In the genomic region with DNA sequence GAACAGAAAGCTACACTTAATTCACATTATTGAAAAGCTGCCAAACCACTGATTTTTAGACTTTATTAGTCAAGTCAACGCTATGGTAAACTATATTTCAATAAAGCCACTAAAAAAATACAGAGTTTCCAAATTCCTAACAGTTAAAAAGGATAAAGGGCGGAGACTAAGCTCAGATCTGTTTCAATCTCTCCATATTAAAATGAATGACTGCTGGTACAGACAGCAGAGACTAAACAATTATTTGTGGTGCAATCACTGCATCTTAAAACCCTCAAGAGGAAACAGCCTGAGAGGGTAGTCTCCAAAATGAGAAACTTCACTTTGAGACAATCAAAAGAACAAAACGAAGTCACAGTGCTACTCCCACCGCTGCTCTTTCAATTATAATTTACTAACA, we compare ENCODE assay signal across 8 cellular contexts. TPM values are rescaled to one million over a fixed set of nuclear protein-coding genes. Genes with fewer than 3 reads are reported as not detected.
A peak's percentile ranks its signal among the peaks of the same experiment; 100 is the strongest.
DNase-seq lines count a peak whose midpoint lies in the region; ATAC-seq, FAIRE-seq and TF ChIP-seq lines count a peak whose summit lies in the region.

No MANE protein-coding gene starts in this region.

- 5 to 16% (median 12%) methylated on average over 4 of the region's 4 CpGs for WGBS in adipose tissue, 3 donors
- under 1% methylated on average over 4 of the region's 4 CpGs for WGBS in HepG2 (ENCODE audit: low lambda C conversion rate)
- WGBS in transverse colon (ENCODE audit: low coverage in 1 of 2), 2 donors: 2 to 3% methylated on average over 4 of the region's 4 CpGs

- H3K4me1 ChIP-seq in HepG2 (ENCODE audit: insufficient read depth, low read length): peaks cover 63% of the 10 kb centered on the region
- peaks cover 24 to 54% (median 34%) of the 10 kb centered on the region in 4 donors for H3K4me1 ChIP-seq in transverse colon

- peak overlapping the region; percentile 93 for H3K27ac Mint-ChIP-seq in activated naive CD4-positive, alpha-beta T cell treated with anti-CD3 and anti-CD28 coated beads, Interleukin-2, amount 10 ng/mL, durations not matched to agents 7 days and 5 days

- DNase-seq in activated naive CD4-positive, alpha-beta T cell treated with anti-CD3 and anti-CD28 coated beads, Interleukin-2, amount 10 ng/mL, durations not matched to agents 7 days and 5 days: no peak
- DNase-seq in activated naive CD4-positive, alpha-beta T cell treated with anti-CD3 and anti-CD28 coated beads, Interleukin-2, amount 50 U/mL, for 16 hours: no peak
- no peak for DNase-seq in HepG2 (ENCODE audit: low spot score)
- DNase-seq in transverse colon: no peak
- no peak for DNase-seq in epidermal melanocyte (ENCODE audit: insufficient read length, low spot score)
- DNase-seq in KG1 (lab: John Stamatoyannopoulos, UW): no peak
- DNase-seq in NCI-H524 (lab: John Stamatoyannopoulos, UW): no peak

- no peak for FAIRE-seq in HepG2 (lab: Jason Lieb, UNC)

- peaks cover 33% of the 10 kb centered on the region for H4K20me1 ChIP-seq in HepG2 (ENCODE audit: insufficient read depth, low read length)

- TF ChIP-seq POLR2A in HepG2 (IDR thresholded peaks at IDR 0.05; ENCODE audit: insufficient read depth in 1 of 2, low read depth in 2 of 2, low read length in 2 of 2) (no peak), transverse colon (IDR thresholded peaks at IDR 0.05) (no peak)

- POLR2A ChIA-PET in HepG2 (lab: Yijun Ruan, JAX): interaction anchor here (4.5 kb wide), 1 partner anchor 10 kb away, joined by 35 read pairs; no protein-coding TSS in a partner anchor

- TF ChIP-seq EP300 in HepG2 (IDR thresholded peaks at IDR 0.05; ENCODE audit: low read depth in 2 of 2, low read length in 2 of 2): no peak
- TF ChIP-seq EP300 in HepG2 (CRISPR knock-in tag; IDR thresholded peaks at IDR 0.05; ENCODE audit: borderline replicate concordance): no peak
- no peak for TF ChIP-seq EP300 in transverse colon (IDR thresholded peaks at IDR 0.05; ENCODE audit: low read depth)

- no peaks in the 10 kb centered on the region for H3K36me3 ChIP-seq in HepG2 (replicated peaks in 1 of 2; ENCODE audit: control insufficient read depth in 1 of 2, insufficient read depth in 2 of 2, low read length in 2 of 2)
- no peaks in the 10 kb centered on the region for H3K36me3 ChIP-seq in transverse colon

- CTCF ChIA-PET in activated naive CD4-positive, alpha-beta T cell treated with anti-CD3 and anti-CD28 coated beads, Interleukin-2, amount 10 ng/mL, durations not matched to agents 7 days and 5 days (lab: Charles Lee): interaction anchor here (1.1 to 1.3 kb wide), 3 partner anchors 10 to 308 kb away, joined by 3 to 6 read pairs (median 5); no protein-coding TSS in a partner anchor
- CTCF ChIA-PET in HepG2 (lab: Yijun Ruan, JAX; ENCODE audit: low intra/inter-chr PET ratio, low total read pairs): no interaction called here

- peaks cover 52% of the 10 kb centered on the region for H3K4me1 Mint-ChIP-seq in activated naive CD4-positive, alpha-beta T cell treated with anti-CD3 and anti-CD28 coated beads, Interleukin-2, amount 10 ng/mL, durations not matched to agents 7 days and 5 days

- no peaks in the 10 kb centered on the region for H3K27me3 Mint-ChIP-seq in activated naive CD4-positive, alpha-beta T cell treated with anti-CD3 and anti-CD28 coated beads, Interleukin-2, amount 10 ng/mL, durations not matched to agents 7 days and 5 days

- H3K4me2 ChIP-seq in HepG2 (ENCODE audit: low read depth, low read length): peak overlapping the region; percentile 75

- intact Hi-C loops in HepG2 (cut with micrococcal nuclease; ENCODE audit: unreplicated experiment): loop anchor here (5.0 kb wide), 1 partner anchor 278 kb away; a partner anchor contains a TSS
- intact Hi-C loops in transverse colon (cut with DNase I; ENCODE audit: low total_unique reads): no loop called here

- in situ Hi-C loops in HepG2 (cut with HindIII; ENCODE audit: extremely low pct_ligation_motif_present, low pct_unique_long_range_greater_than_20kb) (no loop called here), transverse colon (cut with MboI; ENCODE audit: low pct_ligation_motif_present in 1 of 4, low pct_unique_long_range_greater_than_20kb in 1 of 4, low sequenced_read_pairs in 3 of 4) (loop anchor here in 2 of 4 donors (25.0 kb wide), 1 partner anchor 348 kb away; a partner anchor contains a TSS)

- H3K9me3 Mint-ChIP-seq in activated naive CD4-positive, alpha-beta T cell treated with anti-CD3 and anti-CD28 coated beads, Interleukin-2, amount 10 ng/mL, durations not matched to agents 7 days and 5 days: no peaks in the 10 kb centered on the region

- H3K79me2 ChIP-seq in HepG2 (ENCODE audit: insufficient read depth, low read length): peaks cover 58% of the 10 kb centered on the region

- no peaks in the 10 kb centered on the region for H3K27me3 ChIP-seq in HepG2 (ENCODE audit: control insufficient read depth in 1 of 2, insufficient read depth in 2 of 2, low read length in 2 of 2)
- no peaks in the 10 kb centered on the region for H3K27me3 ChIP-seq in transverse colon

- TSS peak; percentile 42 for BruUV-seq in HepG2 (replicated peaks; lab: Mats Ljungman, UMichigan)

- H3K9ac ChIP-seq in HepG2 (ENCODE audit: insufficient read depth, low read depth, low read length): peak overlapping the region; percentile 93

- no peak overlapping the region for H2AFZ ChIP-seq in HepG2 (ENCODE audit: low read length)

- no peak for TF ChIP-seq RAD21 in HepG2 (CRISPR knock-in tag; IDR thresholded peaks at IDR 0.05)

- peak overlapping the region; percentile 86 for H3K4me3 Mint-ChIP-seq in activated naive CD4-positive, alpha-beta T cell treated with anti-CD3 and anti-CD28 coated beads, Interleukin-2, amount 10 ng/mL, durations not matched to agents 7 days and 5 days

- H3K9me3 ChIP-seq in HepG2 (ENCODE audit: low read length): no peaks in the 10 kb centered on the region
- H3K9me3 ChIP-seq in transverse colon: no peaks in the 10 kb centered on the region

- ATAC-seq in HepG2: no peak

- H3K4me3 ChIP-seq in HepG2 (replicated peaks in 1 of 3; ENCODE audit: insufficient read depth in 1 of 3, low read depth in 2 of 3, low read length in 3 of 3) (peak overlapping the region; percentile 95 to 99 (median 95)), transverse colon (peak overlapping the region; percentile 68 to 83 (median 78))

- peak overlapping the region; percentile 90 for H3K27ac ChIP-seq in adipose tissue (ENCODE audit: low read depth, low read length)
- H3K27ac ChIP-seq in HepG2 (ENCODE audit: extremely low read length, insufficient read depth, low read length): peak overlapping the region; percentile 97
- H3K27ac ChIP-seq in transverse colon: peak overlapping the region; percentile 98 to 99 (median 98)

- H3K36me3 Mint-ChIP-seq in activated naive CD4-positive, alpha-beta T cell treated with anti-CD3 and anti-CD28 coated beads, Interleukin-2, amount 10 ng/mL, durations not matched to agents 7 days and 5 days: peaks cover 11% of the 10 kb centered on the region

- no peak for TF ChIP-seq CTCF in HepG2 (CRISPR knock-in tag; IDR thresholded peaks at IDR 0.05)
- TF ChIP-seq CTCF in transverse colon (IDR thresholded peaks at IDR 0.05): no peak

TF ChIP-seq in HepG2, 621 proteins besides CTCF, POLR2A, EP300 and RAD21:
- no peak for TF ChIP-seq RXRA (CRISPR knock-in tag; IDR thresholded peaks at IDR 0.05)
- TF ChIP-seq, protein P1, sequence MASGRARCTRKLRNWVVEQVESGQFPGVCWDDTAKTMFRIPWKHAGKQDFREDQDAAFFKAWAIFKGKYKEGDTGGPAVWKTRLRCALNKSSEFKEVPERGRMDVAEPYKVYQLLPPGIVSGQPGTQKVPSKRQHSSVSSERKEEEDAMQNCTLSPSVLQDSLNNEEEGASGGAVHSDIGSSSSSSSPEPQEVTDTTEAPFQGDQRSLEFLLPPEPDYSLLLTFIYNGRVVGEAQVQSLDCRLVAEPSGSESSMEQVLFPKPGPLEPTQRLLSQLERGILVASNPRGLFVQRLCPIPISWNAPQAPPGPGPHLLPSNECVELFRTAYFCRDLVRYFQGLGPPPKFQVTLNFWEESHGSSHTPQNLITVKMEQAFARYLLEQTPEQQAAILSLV (CRISPR knock-in tag; IDR thresholded peaks at IDR 0.05; ENCODE audit: borderline replicate concordance): no peak
- 0 out of 2 replicates have a peak, but pooled peaks have one; percentile 0 for TF ChIP-seq HOXA5 (CRISPR knock-in tag; IDR thresholded peaks at IDR 0.05)
- TF ChIP-seq ZNF850 (CRISPR knock-in tag; conservative IDR thresholded peaks at IDR 0.05): 0 out of 2 replicates have a peak, but pooled peaks have one; percentile 49

RNA-seq across cellular contexts. Expression of a gene that starts 1.3 kb away (rescaled TPM):
- polyA plus RNA-seq in adipose tissue (10 to 100 TPM; 15.6 to 31.4 (median 28.7) TPM), HepG2 (2011; rRNA removed) (71.0 and 79.9 TPM in 2 replicates)
- total RNA-seq in HepG2 (2016; rRNA removed; fragmentation: Illumina TruSeq; extraction: Trizol) (48.3 and 56.7 TPM in 2 replicates), transverse colon (100 to 1,000 TPM in 1 of 4 donors, 10 to 100 TPM in 3; 65.9 to 180 (median 86.1) TPM)
- 35.3 and 36.1 TPM in 2 replicates for total RNA-seq in HepG2 (2016; cell fraction: cytosol; rRNA removed; fragmentation: Illumina TruSeq; extraction: Trizol; ENCODE audit: low read depth)
- total RNA-seq in HepG2 (2016; cell fraction: insoluble cytoplasmic fraction; rRNA removed; fragmentation: Illumina TruSeq; extraction: Trizol): 49.2 and 49.4 TPM in 2 replicates
- total RNA-seq in HepG2 (2016; cell fraction: membrane; rRNA removed; fragmentation: Illumina TruSeq; extraction: Trizol): 55.1 and 56.2 TPM in 2 replicates
- total RNA-seq in HepG2 (2016; cell fraction: nucleus; rRNA removed; fragmentation: Illumina TruSeq; extraction: Trizol): 67.4 and 77.3 TPM in 2 replicates
- polyA plus RNA-seq in HepG2 (2011; cell fraction: cytosol; rRNA removed): 25.7 and 36.4 TPM in 2 replicates
- 113 and 124 TPM in 2 replicates for polyA plus RNA-seq in HepG2 (2011; cell fraction: nucleus; rRNA removed)
- 41.9 and 51.9 TPM in 2 replicates for polyA plus RNA-seq in HepG2 (2012)
- 10.7 and 11.9 TPM in 2 replicates for polyA plus RNA-seq in HepG2 (2016; cell fraction: cytosol; fragmentation: Illumina TruSeq; extraction: Trizol; ENCODE audit: low read depth)
- 87.2 and 101 TPM in 2 replicates for polyA plus RNA-seq in HepG2 (2016; cell fraction: insoluble cytoplasmic fraction; fragmentation: Illumina TruSeq; extraction: Trizol; ENCODE audit: low read depth)
- 50.8 and 53.0 TPM in 2 replicates for polyA plus RNA-seq in HepG2 (2016; cell fraction: membrane; fragmentation: Illumina TruSeq; extraction: Trizol; ENCODE audit: low read depth)
- polyA plus RNA-seq in HepG2 (2016; cell fraction: nucleus; fragmentation: Illumina TruSeq; extraction: Trizol; ENCODE audit: insufficient read depth, low read depth): 138 and 140 TPM in 2 replicates
- 50.1 and 65.5 TPM in 2 replicates for polyA minus RNA-seq in HepG2 (2011; rRNA and poly(A)+ RNA removed; ENCODE audit: low replicate concordance)
- 33.4 and 39.2 TPM in 2 replicates for polyA minus RNA-seq in HepG2 (2011; cell fraction: cytosol; rRNA and poly(A)+ RNA removed)
- 129 and 147 TPM in 2 replicates for polyA minus RNA-seq in HepG2 (2011; cell fraction: nucleus; rRNA and poly(A)+ RNA removed)
